Comparison of ENCODE assay signal across 15 cellular contexts in genomic region chr1:12540580-12541273, GRCh38.
DNase-seq lines count a peak whose midpoint lies in the region; ATAC-seq and TF ChIP-seq lines count a peak whose summit lies in the region.
"Had no signal": no experiment of that assay in that cellular context is flagged by ENCODE, and none has a peak within 500 bp of the region (broad histone marks: within the 10 kb centered on the region; RNA-seq: fewer than 3 reads in every experiment).

No MANE protein-coding gene starts in this region.

- H3K14ac ChIP-seq in trophoblast cell (ENCODE audit: low read length): peak overlapping the region; percentile 40

- H3K27ac ChIP-seq in BLaER1: peak overlapping the region; percentile 67
- peak overlapping the region; percentile 74 to 84 for H3K27ac ChIP-seq in ascending aorta
- no peak overlapping the region for H3K27ac ChIP-seq in iPS-18a (ENCODE audit: low read length)
- peak overlapping the region; percentile 26 for H3K27ac ChIP-seq in trophoblast cell (ENCODE audit: low read depth, low read length)

- H3K4me1 Mint-ChIP-seq in activated naive CD8-positive, alpha-beta T cell treated with anti-CD3 and anti-CD28 coated beads, Interleukin-2, amount 50 U/mL, for 24 hours: peaks cover 17% of the 10 kb centered on the region

- H3K23ac ChIP-seq in trophoblast cell (ENCODE audit: low read length): no peak overlapping the region

- H3K36me3 ChIP-seq in BLaER1 (no peaks in the 10 kb centered on the region; the same call in 1 of the 2 replicates), ascending aorta (no peaks in the 10 kb centered on the region), iPS-18a (ENCODE audit: control insufficient read depth, low read depth, low read length) (no peaks in the 10 kb centered on the region), trophoblast cell (ENCODE audit: control insufficient read depth in 1 of 2, insufficient read depth in 2 of 2, low read length in 2 of 2) (no peaks in the 10 kb centered on the region)

- TF ChIP-seq CTCF in ascending aorta (IDR thresholded peaks at IDR 0.05): no peak

- peaks cover 11% of the 10 kb centered on the region for H3K36me3 Mint-ChIP-seq in activated naive CD8-positive, alpha-beta T cell treated with anti-CD3 and anti-CD28 coated beads, Interleukin-2, amount 50 U/mL, for 24 hours (ENCODE audit: low read depth)

- H3K27me3 ChIP-seq in BLaER1 (no peaks in the 10 kb centered on the region), ascending aorta (no peaks in the 10 kb centered on the region), iPS-18a (ENCODE audit: control insufficient read depth, insufficient read depth, low read length) (no peaks in the 10 kb centered on the region), trophoblast cell (ENCODE audit: insufficient read depth, low read length) (no peaks in the 10 kb centered on the region)

- peak overlapping the region; percentile 49 for H3K18ac ChIP-seq in trophoblast cell (ENCODE audit: low read length)

- H2BK120ac ChIP-seq in trophoblast cell (ENCODE audit: insufficient read depth, low read length, poor library complexity): peak overlapping the region; percentile 30

- H3K4me3 Mint-ChIP-seq in activated naive CD8-positive, alpha-beta T cell treated with anti-CD3 and anti-CD28 coated beads, Interleukin-2, amount 50 U/mL, for 24 hours: no peak overlapping the region

- no peak overlapping the region for H2BK5ac ChIP-seq in trophoblast cell (ENCODE audit: low read depth, low read length, poor library complexity)

- no peak overlapping the region for H3K27ac Mint-ChIP-seq in activated naive CD8-positive, alpha-beta T cell treated with anti-CD3 and anti-CD28 coated beads, Interleukin-2, amount 50 U/mL, for 24 hours
- H3K27ac Mint-ChIP-seq: activated naive CD4-positive, alpha-beta T cell treated with anti-CD3 and anti-CD28 coated beads, Interleukin-2, amount 50 U/mL, for 72 hours had no signal

- 0 out of 2 replicates have a peak overlapping the region, but pooled peaks have one; percentile 55 for H3K9ac ChIP-seq in BLaER1
- no peak overlapping the region for H3K9ac ChIP-seq in iPS-18a (ENCODE audit: low read length)
- H3K9ac ChIP-seq in trophoblast cell (ENCODE audit: low read length): no peak overlapping the region

- DNase-seq in ascending aorta (ENCODE audit: low spot score in 2 of 2) (no peak), trophoblast cell (no peak), NCI-H345 treated with DMSO at 0.1 percent for 48 hours (lab: John Stamatoyannopoulos, UW; ENCODE audit: unreplicated experiment) (no peak)
- DNase-seq in activated naive CD8-positive, alpha-beta T cell treated with anti-CD3 and anti-CD28 coated beads, Interleukin-2, amount 50 U/mL, for 24 hours: no peak
- no peak for DNase-seq in activated CD4-positive, CD25-positive, alpha-beta regulatory T cell treated with anti-CD3 and anti-CD28 coated beads, Interleukin-2, amount 50 U/mL, for 72 hours
- DNase-seq: activated CD4-positive, alpha-beta T cell treated with anti-CD3 and anti-CD28 coated beads, Interleukin-2, amount 50 U/mL, for 48 hours; dorsolateral prefrontal cortex; Karpas-422; midbrain; NCI-H2029 treated with DMSO at 0.1 percent for 48 hours; small intestine had no signal

- H3K4ac ChIP-seq in trophoblast cell (ENCODE audit: low read depth, low read length): peak overlapping the region; percentile 16

- no peaks in the 10 kb centered on the region for H3K27me3 Mint-ChIP-seq in activated naive CD8-positive, alpha-beta T cell treated with anti-CD3 and anti-CD28 coated beads, Interleukin-2, amount 50 U/mL, for 24 hours

- H3K4me3 ChIP-seq in BLaER1: no peak overlapping the region
- no peak overlapping the region for H3K4me3 ChIP-seq in ascending aorta
- peak overlapping the region; percentile 35 for H3K4me3 ChIP-seq in iPS-18a (ENCODE audit: low read length)
- no peak overlapping the region for H3K4me3 ChIP-seq in trophoblast cell (ENCODE audit: low read depth, low read length)

- H4K8ac ChIP-seq in trophoblast cell (ENCODE audit: low read depth, low read length): peak overlapping the region; percentile 64

- peak overlapping the region; percentile 95 for H3K4me2 ChIP-seq in BLaER1
- H3K4me2 ChIP-seq in trophoblast cell (ENCODE audit: low read length): peak overlapping the region; percentile 53

- H3K9me3 Mint-ChIP-seq in activated naive CD8-positive, alpha-beta T cell treated with anti-CD3 and anti-CD28 coated beads, Interleukin-2, amount 50 U/mL, for 24 hours: peaks cover 16% of the 10 kb centered on the region

- H2AFZ ChIP-seq in trophoblast cell (ENCODE audit: insufficient read depth, low read length, poor library complexity): peak overlapping the region; percentile 12

- ATAC-seq in activated naive CD8-positive, alpha-beta T cell treated with anti-CD3 and anti-CD28 coated beads, Interleukin-2, amount 50 U/mL, for 24 hours: no peak
- no peak for ATAC-seq in HG03108 (IDR thresholded peaks at IDR 0.05; ENCODE audit: unreplicated experiment)
- ATAC-seq: activated naive CD4-positive, alpha-beta T cell treated with anti-CD3 and anti-CD28 coated beads, Interleukin-2, amount 50 U/mL, for 72 hours had no signal

- H4K12ac ChIP-seq in trophoblast cell (ENCODE audit: low read depth, low read length): peak overlapping the region; percentile 16

- intact Hi-C loops in ascending aorta (cut with DNase I): loop anchor here (1.0 to 5.0 kb wide), 3 partner anchors 52 to 103 kb away; no protein-coding TSS in a partner anchor

- peak overlapping the region; percentile 58 for H4K91ac ChIP-seq in trophoblast cell (ENCODE audit: low read depth, low read length)

- H2AK5ac ChIP-seq in trophoblast cell (ENCODE audit: low read length): peak overlapping the region; percentile 32

- no peaks in the 10 kb centered on the region for H3K79me1 ChIP-seq in trophoblast cell (ENCODE audit: low read length)

- peaks cover 45% of the 10 kb centered on the region for H3K4me1 ChIP-seq in BLaER1
- peaks cover 10 to 19% of the 10 kb centered on the region in 2 donors for H3K4me1 ChIP-seq in ascending aorta
- peaks cover 16% of the 10 kb centered on the region for H3K4me1 ChIP-seq in iPS-18a (ENCODE audit: control insufficient read depth, low read depth, low read length)
- peaks cover 3 to 10% of the 10 kb centered on the region in 2 experiments for H3K4me1 ChIP-seq in trophoblast cell (ENCODE audit: control insufficient read depth in 1 of 2, insufficient read depth in 2 of 2, low read length in 2 of 2)

- H3K79me2 ChIP-seq in trophoblast cell (ENCODE audit: control insufficient read depth, insufficient read depth, low read length, poor library complexity): no peaks in the 10 kb centered on the region

- H3K9me3 ChIP-seq in BLaER1 (peaks cover 19% of the 10 kb centered on the region), ascending aorta (peaks cover 0 to 9% of the 10 kb centered on the region in 2 donors), iPS-18a (ENCODE audit: control insufficient read depth, low read depth, low read length) (no peaks in the 10 kb centered on the region), trophoblast cell (ENCODE audit: insufficient read depth, low read depth, low read length) (no peaks in the 10 kb centered on the region)

- no peaks in the 10 kb centered on the region for H4K20me1 ChIP-seq in BLaER1

- peak overlapping the region; percentile 58 for H2BK12ac ChIP-seq in trophoblast cell (ENCODE audit: low read length)

- WGBS in trophoblast cell (ENCODE audit: extremely low coverage, insufficient coverage, insufficient read length): no CpG with 5 or more reads among the region's 17 CpGs
